ENCODE assay signal across 9 cellular contexts in genomic region chr1:167121375-167122120, GRCh38. TPM values are rescaled to one million over a fixed set of nuclear protein-coding genes. Genes with fewer than 3 reads are reported as not detected.
A peak's percentile ranks its signal among the peaks of the same experiment; 100 is the strongest.
DNase-seq lines count a peak whose midpoint lies in the region; ATAC-seq and TF ChIP-seq lines count a peak whose summit lies in the region.
"Had no signal": no experiment of that assay in that cellular context is flagged by ENCODE, and none has a peak within 500 bp of the region (broad histone marks: within the 10 kb centered on the region; RNA-seq: fewer than 3 reads in every experiment).

No MANE protein-coding gene starts in this region.

- H3K9me3 ChIP-seq in Peyer's patch (no peaks in the 10 kb centered on the region), iPS DF 6.9 (ENCODE audit: control insufficient read depth, insufficient read depth, low read length) (no peaks in the 10 kb centered on the region), gastroesophageal sphincter (no peaks in the 10 kb centered on the region)

- TF ChIP-seq POLR2A in Peyer's patch (IDR thresholded peaks at IDR 0.05) (peak; percentile 49 to 50), gastroesophageal sphincter (IDR thresholded peaks at IDR 0.05) (no peak)

- no peak for TF ChIP-seq CTCF in Peyer's patch (IDR thresholded peaks at IDR 0.05)
- no peak for TF ChIP-seq CTCF in astrocyte of the cerebellum (IDR thresholded peaks at IDR 0.05; ENCODE audit: low read depth, low read length, missing control alignments)
- no peak for TF ChIP-seq CTCF in gastroesophageal sphincter (IDR thresholded peaks at IDR 0.05)

- no peak for ATAC-seq in GM21825 (IDR thresholded peaks at IDR 0.05; ENCODE audit: unreplicated experiment)
- no peak for ATAC-seq in gastroesophageal sphincter

- H3K27ac ChIP-seq in Peyer's patch = peak overlapping the region in 3 of 4 donors; percentile 42 to 71 (median 45)
- no peak overlapping the region for H3K27ac ChIP-seq in iPS DF 6.9 (ENCODE audit: low read length)
- no peak overlapping the region for H3K27ac ChIP-seq in gastroesophageal sphincter
- H3K27ac ChIP-seq: epithelial cell of prostate had no signal

- H3K4me1 ChIP-seq in Peyer's patch = peaks cover 0 to 6% (median 2%) of the 10 kb centered on the region in 4 donors
- peaks cover 3% of the 10 kb centered on the region for H3K4me1 ChIP-seq in iPS DF 6.9 (ENCODE audit: control insufficient read depth, insufficient read depth, low read length)
- peaks cover 0 to 11% (median 7%) of the 10 kb centered on the region in 3 donors for H3K4me1 ChIP-seq in gastroesophageal sphincter

- H3K4me3 ChIP-seq in Peyer's patch (peak overlapping the region; percentile 25 to 61 (median 42)), astrocyte of the cerebellum (ENCODE audit: low read depth, low read length) (peak overlapping the region; percentile 27), iPS DF 6.9 (ENCODE audit: low read length) (peak overlapping the region; percentile 29; the same call in 1 of the 2 replicates), skeletal muscle cell (ENCODE audit: low read depth, low read length) (peak overlapping the region; percentile 23), gastroesophageal sphincter (peak overlapping the region in 1 of 2 donors; percentile 42)

- DNase-seq in DMS79 (lab: John Stamatoyannopoulos, UW) (peak; percentile 22), Peyer's patch (peak in 2 of 3 donors; percentile 81 to 87), astrocyte of the cerebellum (ENCODE audit: low read depth) (no peak), iPS DF 6.9 (ENCODE audit: low read depth, low spot score) (no peak), skeletal muscle cell (ENCODE audit: low read depth) (no peak), mesenteric fat pad (ENCODE audit: low spot score) (no peak)

- H3K36me3 ChIP-seq in Peyer's patch = no peaks in the 10 kb centered on the region
- H3K36me3 ChIP-seq in iPS DF 6.9 (ENCODE audit: control insufficient read depth, insufficient read depth, low read length) = no peaks in the 10 kb centered on the region
- H3K36me3 ChIP-seq in gastroesophageal sphincter = no peaks in the 10 kb centered on the region

- H3K27me3 ChIP-seq in Peyer's patch = no peaks in the 10 kb centered on the region
- no peaks in the 10 kb centered on the region for H3K27me3 ChIP-seq in iPS DF 6.9 (ENCODE audit: control insufficient read depth, insufficient read depth, low read length)
- H3K27me3 ChIP-seq in gastroesophageal sphincter = peaks cover 42% of the 10 kb centered on the region

- in situ Hi-C loops in astrocyte of the cerebellum (cut with HindIII; ENCODE audit: low sequenced_read_pairs) = no loop called here

- TF ChIP-seq EP300 in gastroesophageal sphincter (IDR thresholded peaks at IDR 0.05) = no peak

- WGBS in iPS DF 6.9 (ENCODE audit: insufficient coverage, insufficient read length) = no CpG with 5 or more reads among the region's 47 CpGs
- 14 to 63% methylated on average over 3 to 9 of the region's 47 CpGs for WGBS in gastroesophageal sphincter (ENCODE audit: low coverage in 1 of 2), 2 donors

RNA-seq across cellular contexts. Expression of gene STYXL2, which starts 27.7 kb away (rescaled TPM):
- not detected for total RNA-seq in Peyer's patch
- total RNA-seq in mesenteric fat pad = 0.42 TPM
- under 1 TPM in 3 of 4 donors, not detected in 1; 0.08 to 0.17 (median 0.16) TPM for total RNA-seq in gastroesophageal sphincter

RNA-seq across cellular contexts. Expression of gene GPA33, which starts 31.4 kb away (rescaled TPM):
- total RNA-seq in Peyer's patch = 100 to 1,000 TPM in 3 of 4 donors, 10 to 100 TPM in 1; 15.7 to 397 (median 317) TPM
- 0.29 TPM for total RNA-seq in mesenteric fat pad
- total RNA-seq in gastroesophageal sphincter = 1 to 10 TPM in 1 of 4 donors, not detected in 3; 1.7 TPM

Comparison
In these comparisons a context has a peak if more than half of its experiments do, and no peak if none do; other contexts are left out.
1. DNase-seq: peak in DMS79 (single experiment) and Peyer's patch (2 of 3); none in astrocyte of the cerebellum (single experiment), iPS DF 6.9 (single experiment), skeletal muscle cell (single experiment) and mesenteric fat pad (single experiment).
2. H3K27ac ChIP-seq: peak in Peyer's patch (3 of 4); none in iPS DF 6.9 (single experiment) and gastroesophageal sphincter (0 of 4).
3. POLR2A ChIP-seq: peak in Peyer's patch (2 of 2); none in gastroesophageal sphincter (0 of 2).
4. RNA of gene GPA33, which starts 31.4 kb away (total RNA-seq): 15.7 to 397 TPM in Peyer's patch; 0.29 TPM in mesenteric fat pad (single experiment) and 1.7 TPM in gastroesophageal sphincter; every median in the first group is over 4 times any median in the second.